In genomic region chr4:6280365-6280996, GRCh38 we compare ENCODE assay signal across 18 cellular contexts. TPM values are rescaled to one million over a fixed set of nuclear protein-coding genes. Genes with fewer than 3 reads are reported as not detected.
DNase-seq lines count a peak whose midpoint lies in the region; TF ChIP-seq lines count a peak whose summit lies in the region.
"Had no signal": no experiment of that assay in that cellular context is flagged by ENCODE, and none has a peak within 500 bp of the region (broad histone marks: within the 10 kb centered on the region; RNA-seq: fewer than 3 reads in every experiment).

No MANE protein-coding gene starts in this region.

- 36 to 84% methylated on average over 4 to 11 of the region's 16 CpGs for WGBS in esophagus squamous epithelium, 2 donors
- WGBS in stomach, 5 donors: 75 to 92% (median 88%) methylated on average over 14 to 16 of the region's 16 CpGs

- CTCF ChIA-PET in RWPE1 (lab: Yijun Ruan, JAX): interaction anchor here (0.8 to 2.3 kb wide), 2 partner anchors 47 to 51 kb away, joined by 4 to 7 read pairs; no protein-coding TSS in a partner anchor

- H3K9me3 ChIP-seq in esophagus squamous epithelium (no peaks in the 10 kb centered on the region), stomach (no peaks in the 10 kb centered on the region)
- H3K9me3 ChIP-seq: heart left ventricle, upper lobe of right lung had no signal

- POLR2A ChIA-PET in RWPE1 (lab: Yijun Ruan, JAX; ENCODE audit: low non-redundant PET): no interaction called here

- intact Hi-C loops in esophagus squamous epithelium (cut with DNase I): no loop called here
- intact Hi-C loops in stomach (cut with DNase I; ENCODE audit: low total_unique reads): no loop called here

- H3K27ac ChIP-seq in RWPE1 (peak overlapping the region; percentile 15; the same call in 1 of the 2 replicates), esophagus squamous epithelium (peak overlapping the region in 3 of 4 donors; percentile 49 to 84 (median 73)), stomach (peak overlapping the region in 3 of 5 donors; percentile 60 to 97 (median 65))
- H3K27ac ChIP-seq: upper lobe of right lung had no signal

- H3K4me3 ChIP-seq in esophagus squamous epithelium (no peak overlapping the region), stomach (no peak overlapping the region)
- H3K4me3 ChIP-seq: heart left ventricle, upper lobe of right lung had no signal

- DNase-seq in ELF-1 (ENCODE audit: low read depth, low spot score) (peak; percentile 39), RWPE1 (ENCODE audit: low spot score) (no peak), esophagus squamous epithelium (lab: John Stamatoyannopoulos, UW) (no peak), stomach (no peak), NCI-H226 (no peak), retina (no peak), NCI-H1048 (lab: John Stamatoyannopoulos, UW) (no peak)
- DNase-seq: activated CD4-positive, alpha-beta T cell treated with anti-CD3 and anti-CD28 coated beads for 36 hours; central memory CD4-positive, alpha-beta T cell; COR-L47; EL; KG1; mesendoderm; NCI-H1092; NCI-H82; stimulated activated naive B cell treated with anti-CD40 and anti-IgM and Interleukin-4, amounts not matched to agents 10 μg/mL and 1 μg/mL and 100 μg/mL, for 72 hours; upper lobe of right lung had no signal

- peaks cover 20 to 73% (median 57%) of the 10 kb centered on the region in 3 donors for H3K4me1 ChIP-seq in esophagus squamous epithelium
- peaks cover 38 to 76% (median 64%) of the 10 kb centered on the region in 4 donors for H3K4me1 ChIP-seq in stomach

- no peak for TF ChIP-seq CTCF in RWPE1 (conservative IDR thresholded peaks at IDR 0.05; ENCODE audit: low read depth)
- peak in 1 of 6 experiments; percentile 3 for TF ChIP-seq CTCF in esophagus squamous epithelium (IDR thresholded peaks at IDR 0.05)
- no peak for TF ChIP-seq CTCF in stomach (IDR thresholded peaks at IDR 0.05)

- no peak for TF ChIP-seq POLR2A in esophagus squamous epithelium (IDR thresholded peaks at IDR 0.05)
- no peak for TF ChIP-seq POLR2A in stomach (IDR thresholded peaks at IDR 0.05)

- no peak for TF ChIP-seq EP300 in stomach (IDR thresholded peaks at IDR 0.05)

- H3K27me3 ChIP-seq in esophagus squamous epithelium (peaks cover 0 to 12% (median 0%) of the 10 kb centered on the region in 4 donors), stomach (no peaks in the 10 kb centered on the region)
- H3K27me3 ChIP-seq: heart left ventricle, upper lobe of right lung had no signal

- H3K36me3 ChIP-seq in esophagus squamous epithelium: peaks cover 0 to 12% (median 0%) of the 10 kb centered on the region in 3 donors
- H3K36me3 ChIP-seq in stomach: peaks cover 4 to 55% (median 49%) of the 10 kb centered on the region in 4 donors

RNA-seq across cellular contexts. Expression of gene WFS1, which starts 10.8 kb away (rescaled TPM):
- total RNA-seq in esophagus squamous epithelium (10 to 100 TPM in 2 of 4 donors, 1 to 10 TPM in 2; 6.5 to 20.4 (median 9.6) TPM), stomach (10 to 100 TPM; 13.8 to 60.7 (median 22.3) TPM)
- polyA plus RNA-seq in stomach: 10 to 100 TPM in 1 of 3 donors, 1 to 10 TPM in 2; 4.1 to 11.6 (median 6.2) TPM

Comparison
In these comparisons a context has a peak if more than half of its experiments do, and no peak if none do; other contexts are left out.
1. H3K27ac ChIP-seq: peak in every context shown above with its lines; median percentile 73 in esophagus squamous epithelium; 65 in stomach; 15 in RWPE1.